Comparison of ENCODE assay signal across 18 cellular contexts in genomic region chr6:138576303-138576702, GRCh38.
A peak's percentile ranks its signal among the peaks of the same experiment; 100 is the strongest.
DNase-seq lines count a peak whose midpoint lies in the region.
"Had no signal": no experiment of that assay in that cellular context is flagged by ENCODE, and none has a peak within 500 bp of the region (broad histone marks: within the 10 kb centered on the region; RNA-seq: fewer than 3 reads in every experiment).

No MANE protein-coding gene starts in this region.

- peak; percentile 66 for DNase-seq in NCI-H2107 treated with DMSO at 0.1 percent for 48 hours (lab: John Stamatoyannopoulos, UW; ENCODE audit: unreplicated experiment)
- DNase-seq in NCI-H2107 (lab: John Stamatoyannopoulos, UW): no peak
- DNase-seq in NCI-H1694 (lab: John Stamatoyannopoulos, UW): peak; percentile 70
- peak; percentile 49 for DNase-seq in NCI-H774 (lab: John Stamatoyannopoulos, UW)
- peak; percentile 63 for DNase-seq in retina
- no peak for DNase-seq in stimulated activated CD4-positive, alpha-beta T cell treated with anti-CD3 and anti-CD28 coated beads, Interleukin-1b, Interleukin-23, amount 100 ng/mL, for 48 hours
- DNase-seq in CD1c-positive myeloid dendritic cell (ENCODE audit: extremely low spot score): no peak
- DNase-seq in dermis blood vessel endothelial cell: no peak
- DNase-seq: activated B cell treated with CpG ODN at 0.5 μM for 24 hours; activated CD8-positive, alpha-beta T cell treated with anti-CD3 and anti-CD28 coated beads for 36 hours; activated naive CD4-positive, alpha-beta T cell treated with anti-CD3 and anti-CD28 coated beads, Interleukin-2, amount 50 U/mL, for 16 hours; activated T-cell treated with anti-CD3 and anti-CD28 coated beads, Interleukin-2, amount 50 U/mL, for 1 hour; BE2C; effector memory CD4-positive, alpha-beta T cell; MG63; NCI-H510A; stimulated activated naive CD8-positive, alpha-beta T cell treated with anti-CD3 and anti-CD28 coated beads, Interleukin-15, amount 100 ng/mL, for 72 hours; T-helper 17 cell had no signal

Comparison
In these comparisons a context has a peak if more than half of its experiments do, and no peak if none do; other contexts are left out.
1. DNase-seq: peak in NCI-H2107 treated with DMSO at 0.1 percent for 48 hours (single experiment), NCI-H1694 (single experiment), NCI-H774 (single experiment) and retina (single experiment); none in NCI-H2107 (single experiment), stimulated activated CD4-positive, alpha-beta T cell treated with anti-CD3 and anti-CD28 coated beads, Interleukin-1b, Interleukin-23, amount 100 ng/mL, for 48 hours (single experiment), CD1c-positive myeloid dendritic cell (single experiment) and dermis blood vessel endothelial cell (single experiment).